ENCODE assay signal across 9 cellular contexts in the genomic region with DNA sequence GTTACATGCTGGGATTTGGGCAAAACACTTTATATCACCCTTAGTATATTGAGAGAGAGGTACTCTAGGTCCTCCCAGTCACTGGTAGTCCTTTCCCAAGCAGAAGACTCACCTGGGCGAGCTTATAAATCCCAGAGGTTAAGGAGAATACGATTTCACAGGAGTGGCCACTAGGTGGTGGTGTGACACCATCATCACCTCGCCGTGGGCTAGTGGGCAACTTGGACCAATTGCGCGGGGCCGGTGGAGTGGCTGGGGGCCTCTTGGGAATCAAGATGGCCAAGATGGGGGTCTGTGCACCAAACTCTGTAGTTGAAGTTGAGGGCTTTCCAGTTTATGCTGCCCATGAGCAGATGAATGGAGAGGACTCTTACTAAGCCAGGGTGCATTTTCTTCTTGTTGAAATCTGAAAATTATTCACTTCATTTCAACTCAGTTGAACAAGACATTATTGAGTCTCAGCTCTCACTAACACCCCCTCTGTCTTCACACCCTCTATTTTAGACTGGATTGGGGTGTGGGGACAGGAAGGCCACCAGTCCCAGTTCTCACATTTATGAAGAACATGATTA. TPM values are rescaled to one million over a fixed set of nuclear protein-coding genes. Genes with fewer than 3 reads are reported as not detected.
DNase-seq lines count a peak whose midpoint lies in the region; ATAC-seq and TF ChIP-seq lines count a peak whose summit lies in the region.
"Had no signal": no experiment of that assay in that cellular context is flagged by ENCODE, and none has a peak within 500 bp of the region (broad histone marks: within the 10 kb centered on the region; RNA-seq: fewer than 3 reads in every experiment).

No MANE protein-coding gene starts in this region.

- no peaks in the 10 kb centered on the region for H3K9me3 ChIP-seq in WERI-Rb-1 (ENCODE audit: severe bottlenecking)

- peaks cover 27% of the 10 kb centered on the region for H3K27me3 ChIP-seq in WERI-Rb-1 (ENCODE audit: insufficient read depth, low read depth, severe bottlenecking)

- H3K27ac ChIP-seq in WERI-Rb-1, result no peak overlapping the region

- TF ChIP-seq CTCF in WERI-Rb-1 (IDR thresholded peaks at IDR 0.05; ENCODE audit: low read depth, low read length) (peak; percentile 71), fibroblast of mammary gland (conservative IDR thresholded peaks at IDR 0.05; ENCODE audit: control insufficient read depth, insufficient read depth, low read depth, low read length) (peak; percentile 55)

- no peak for ATAC-seq in GM19351 (IDR thresholded peaks at IDR 0.05; ENCODE audit: unreplicated experiment)

- H3K4me3 ChIP-seq in WERI-Rb-1 (ENCODE audit: low read depth, low read length), result no peak overlapping the region
- no peak overlapping the region for H3K4me3 ChIP-seq in fibroblast of mammary gland (ENCODE audit: control insufficient read depth, low read depth, low read length)

- DNase-seq in NCI-H1436 (lab: John Stamatoyannopoulos, UW), result peak; percentile 3
- DNase-seq in NCI-H1436 treated with DMSO at 0.1 percent for 48 hours (lab: John Stamatoyannopoulos, UW), result no peak
- DNase-seq in HT-29 (ENCODE audit: low spot score), result peak; percentile 65
- peak; percentile 62 for DNase-seq in WERI-Rb-1
- peak; percentile 34 for DNase-seq in fibroblast of mammary gland (ENCODE audit: low read depth)
- peak in 41 of 56 donors; percentile 2 to 69 (median 19) for DNase-seq in nucleus accumbens (lab: John Stamatoyannopoulos, UW)
- DNase-seq in glomerular visceral epithelial cell (ENCODE audit: extremely low spot score), result no peak

- H3K36me3 ChIP-seq in WERI-Rb-1, result no peaks in the 10 kb centered on the region

RNA-seq across cellular contexts. Expression of a gene that starts 38.2 kb away (rescaled TPM):
- total RNA-seq in HT-29 (2014; rRNA removed; shearing (Covaris generic)), result not detected in 2 replicates
- total RNA-seq: CD8-positive, alpha-beta memory T cell had no signal

Comparison
In these comparisons a context has a peak if more than half of its experiments do, and no peak if none do; other contexts are left out.
1. DNase-seq: peak in NCI-H1436 (single experiment), HT-29 (single experiment), WERI-Rb-1 (single experiment), fibroblast of mammary gland (single experiment) and nucleus accumbens (41 of 56); none in NCI-H1436 treated with DMSO at 0.1 percent for 48 hours (single experiment) and glomerular visceral epithelial cell (single experiment).